Comparison of ENCODE assay signal across 8 cellular contexts in genomic region chr2:176270100-176270750, GRCh38. TPM values are rescaled to one million over a fixed set of nuclear protein-coding genes. Genes with fewer than 3 reads are reported as not detected.
DNase-seq lines count a peak whose midpoint lies in the region; ATAC-seq and TF ChIP-seq lines count a peak whose summit lies in the region.

No MANE protein-coding gene starts in this region.

- H3K27ac ChIP-seq in ACC112 (ENCODE audit: low read depth, low read length) (no peak overlapping the region), brain microvascular endothelial cell (no peak overlapping the region), mesodermal cell (ENCODE audit: low read depth, low read length, severe bottlenecking) (peak overlapping the region; percentile 62)

- no peak for TF ChIP-seq CTCF in brain microvascular endothelial cell (IDR thresholded peaks at IDR 0.05; ENCODE audit: low read depth, low read length, missing control alignments)

- H3K4me3 ChIP-seq in ACC112 (ENCODE audit: low read depth, low read length) (peak overlapping the region; percentile 95), brain microvascular endothelial cell (ENCODE audit: low read depth, low read length) (peak overlapping the region; percentile 84), mesodermal cell (ENCODE audit: extremely low read depth, insufficient read depth, low read length, poor library complexity, severe bottlenecking) (peak overlapping the region; percentile 77)

- WGBS in mesodermal cell (ENCODE audit: insufficient coverage in 2 of 2), 2 experiments = 70% methylated on average over 5 to 12 of the region's 18 CpGs

- in situ Hi-C loops in brain microvascular endothelial cell (cut with HindIII; ENCODE audit: low pct_ligation_motif_present, low sequenced_read_pairs) = no loop called here

- H3K79me2 ChIP-seq in ACC112 (ENCODE audit: control insufficient read depth, insufficient read depth, low read length, unreplicated experiment) = peaks cover 43% of the 10 kb centered on the region

- H3K27me3 ChIP-seq in ACC112 (ENCODE audit: insufficient read depth, low read length) (no peaks in the 10 kb centered on the region), brain microvascular endothelial cell (replicated peaks) (no peaks in the 10 kb centered on the region)

- ATAC-seq in HG03280 (IDR thresholded peaks at IDR 0.05; ENCODE audit: unreplicated experiment) (peak; percentile 18), HG03460 (IDR thresholded peaks at IDR 0.05; ENCODE audit: unreplicated experiment) (no peak), GM19023 (IDR thresholded peaks at IDR 0.05; ENCODE audit: unreplicated experiment) (no peak)

- DNase-seq in brain microvascular endothelial cell (no peak), Ammon's horn (ENCODE audit: low spot score) (no peak), hippocampal formation (lab: John Stamatoyannopoulos, UW) (no peak)

- no peaks in the 10 kb centered on the region for H3K9me3 ChIP-seq in mesodermal cell (ENCODE audit: control insufficient read depth, low read length)

- H3K36me3 ChIP-seq in ACC112 (ENCODE audit: insufficient read depth, low read length) = no peaks in the 10 kb centered on the region
- no peaks in the 10 kb centered on the region for H3K36me3 ChIP-seq in brain microvascular endothelial cell (replicated peaks)
- no peaks in the 10 kb centered on the region for H3K36me3 ChIP-seq in mesodermal cell (ENCODE audit: control insufficient read depth, insufficient read depth, low read length)

- H2AFZ ChIP-seq in ACC112 (ENCODE audit: low read length, unreplicated experiment) = peak overlapping the region; percentile 96

- H3K4me1 ChIP-seq in ACC112 (ENCODE audit: control insufficient read depth, insufficient read depth, low read length, unreplicated experiment) (peaks cover 8% of the 10 kb centered on the region), mesodermal cell (ENCODE audit: control insufficient read depth, insufficient read depth, low read length, poor library complexity, severe bottlenecking) (no peaks in the 10 kb centered on the region)

RNA-seq across cellular contexts. Expression of gene MTX2, which starts 1.0 kb away (rescaled TPM):
- polyA plus RNA-seq in mesodermal cell (2013, experiment 1 of 2) = 40.9 TPM
- 46.4 TPM for polyA plus RNA-seq in mesodermal cell (2013, experiment 2 of 2)
